ENCODE assay signal across 37 cellular contexts in the genomic region with DNA sequence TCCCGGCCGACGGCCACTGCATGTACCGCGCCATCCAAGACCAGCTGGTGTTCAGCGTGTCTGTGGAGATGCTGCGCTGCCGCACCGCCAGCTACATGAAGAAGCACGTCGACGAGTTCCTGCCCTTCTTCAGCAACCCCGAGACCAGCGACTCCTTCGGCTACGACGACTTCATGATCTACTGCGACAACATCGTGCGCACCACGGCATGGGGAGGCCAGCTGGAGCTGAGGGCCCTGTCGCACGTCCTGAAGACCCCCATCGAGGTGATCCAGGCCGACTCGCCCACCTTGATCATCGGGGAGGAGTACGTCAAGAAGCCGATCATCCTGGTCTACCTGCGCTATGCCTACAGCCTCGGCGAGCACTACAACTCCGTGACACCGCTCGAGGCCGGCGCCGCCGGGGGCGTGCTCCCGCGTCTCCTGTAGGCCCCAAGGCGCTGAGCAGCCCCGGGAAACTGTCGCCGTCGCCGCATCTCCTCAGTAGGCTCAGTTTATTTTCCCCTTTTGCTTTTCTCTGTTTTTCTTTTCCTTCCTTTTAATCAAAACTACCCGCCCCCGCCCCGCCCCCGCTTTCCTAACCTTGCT. TPM values are rescaled to one million over a fixed set of nuclear protein-coding genes. Genes with fewer than 3 reads are reported as not detected.
"Had no signal": no experiment of that assay in that cellular context is flagged by ENCODE, and none has a peak within 500 bp of the region (broad histone marks: within the 10 kb centered on the region; RNA-seq: fewer than 3 reads in every experiment).

No MANE protein-coding gene starts in this region.

- H3K27me3 Mint-ChIP-seq: activated B cell treated with CpG ODN at 0.5 μM for 24 hours; activated naive CD4-positive, alpha-beta T cell treated with anti-CD3 and anti-CD28 coated beads, Interleukin-2, amount 50 U/mL, for 24 hours; activated naive CD8-positive, alpha-beta T cell; activated naive CD8-positive, alpha-beta T cell treated with anti-CD3 and anti-CD28 coated beads, Interleukin-2, amount 10 ng/mL, durations not matched to agents 7 days and 5 days; activated naive CD8-positive, alpha-beta T cell treated with anti-CD3 and anti-CD28 coated beads, Interleukin-2, amount 50 U/mL, for 24 hours had no signal

- H3K9me3 Mint-ChIP-seq: activated B cell treated with CpG ODN at 0.5 μM for 24 hours; activated CD4-positive, alpha-beta memory T cell treated with anti-CD3 and anti-CD28 coated beads, Interleukin-2, amount 10 ng/mL, durations not matched to agents 7 days and 5 days; activated CD4-positive, alpha-beta T cell treated with anti-CD3 and anti-CD28 coated beads, Interleukin-2, amount 10 ng/mL, durations not matched to agents 7 days and 5 days; activated naive CD4-positive, alpha-beta T cell treated with anti-CD3 and anti-CD28 coated beads, Interleukin-2, amount 10 ng/mL, durations not matched to agents 7 days and 5 days; activated naive CD4-positive, alpha-beta T cell treated with anti-CD3 and anti-CD28 coated beads, Interleukin-2, amount 50 U/mL, for 24 hours; activated naive CD8-positive, alpha-beta T cell treated with anti-CD3 and anti-CD28 coated beads, Interleukin-2, amount 10 ng/mL, durations not matched to agents 7 days and 5 days; activated naive CD8-positive, alpha-beta T cell treated with anti-CD3 and anti-CD28 coated beads, Interleukin-2, amount 50 U/mL, for 24 hours; activated T-cell treated with anti-CD3 and anti-CD28 coated beads, Interleukin-2, amount 50 U/mL, for 24 hours; activated T-helper 2 cell treated with anti-CD3 and anti-CD28 coated beads, Interferon-gamma antibody, Interleukin-2, Interleukin-4, amounts not matched to agents 10 μg/mL and 5 μg/mL and 100 μg/mL, durations not matched to agents 14 hours and 24 hours and 36 hours; central memory CD8-positive, alpha-beta T cell; T-helper 1 cell treated with Interleukin-12 subunit alpha and Interleukin-12 subunit beta and Interleukin-4 antibody, amounts not matched to agents 30 μg/mL and 1 μg/mL, for 36 hours; T-helper 2 cell treated with Interferon-gamma antibody and Interleukin-4, amounts not matched to agents 5 μg/mL and 100 μg/mL, for 36 hours had no signal

- H3K27me3 ChIP-seq: ascending aorta, cardiac muscle cell had no signal

- H3K36me3 ChIP-seq: ascending aorta, cardiac muscle cell had no signal

- ATAC-seq: activated CD8-positive, alpha-beta T cell treated with anti-CD3 and anti-CD28 coated beads, Interleukin-2, amount 10 ng/mL, durations not matched to agents 7 days and 5 days; activated naive CD8-positive, alpha-beta T cell treated with anti-CD3 and anti-CD28 coated beads, Interleukin-2, amount 50 U/mL, for 24 hours had no signal

- H3K4me3 ChIP-seq: ascending aorta, cardiac muscle cell had no signal

- H3K4me1 Mint-ChIP-seq: activated B cell treated with CpG ODN at 0.5 μM for 24 hours; activated CD4-positive, alpha-beta memory T cell treated with anti-CD3 and anti-CD28 coated beads, Interleukin-2, amount 10 ng/mL, durations not matched to agents 7 days and 5 days; activated CD4-positive, alpha-beta T cell treated with anti-CD3 and anti-CD28 coated beads, Interleukin-2, amount 10 ng/mL, durations not matched to agents 7 days and 5 days; activated naive CD4-positive, alpha-beta T cell treated with anti-CD3 and anti-CD28 coated beads, Interleukin-2, amount 10 ng/mL, durations not matched to agents 7 days and 5 days; activated naive CD4-positive, alpha-beta T cell treated with anti-CD3 and anti-CD28 coated beads, Interleukin-2, amount 50 U/mL, for 24 hours; activated naive CD8-positive, alpha-beta T cell treated with anti-CD3 and anti-CD28 coated beads, Interleukin-2, amount 10 ng/mL, durations not matched to agents 7 days and 5 days; activated naive CD8-positive, alpha-beta T cell treated with anti-CD3 and anti-CD28 coated beads, Interleukin-2, amount 50 U/mL, for 24 hours; brain; central memory CD8-positive, alpha-beta T cell had no signal

- H3K4me1 ChIP-seq: ascending aorta had no signal

- H3K4me3 Mint-ChIP-seq: activated B cell treated with CpG ODN at 0.5 μM for 24 hours; activated CD4-positive, alpha-beta memory T cell treated with anti-CD3 and anti-CD28 coated beads, Interleukin-2, amount 10 ng/mL, durations not matched to agents 7 days and 5 days; activated CD4-positive, alpha-beta T cell treated with anti-CD3 and anti-CD28 coated beads, Interleukin-2, amount 10 ng/mL, durations not matched to agents 7 days and 5 days; activated CD8-positive, alpha-beta T cell treated with anti-CD3 and anti-CD28 coated beads, Interleukin-2, amount 10 ng/mL, durations not matched to agents 7 days and 5 days; activated naive CD4-positive, alpha-beta T cell treated with anti-CD3 and anti-CD28 coated beads, Interleukin-2, amount 10 ng/mL, durations not matched to agents 7 days and 5 days; activated naive CD4-positive, alpha-beta T cell treated with anti-CD3 and anti-CD28 coated beads, Interleukin-2, amount 50 U/mL, for 24 hours; activated naive CD8-positive, alpha-beta T cell; activated naive CD8-positive, alpha-beta T cell treated with anti-CD3 and anti-CD28 coated beads, Interleukin-2, amount 10 ng/mL, durations not matched to agents 7 days and 5 days; activated naive CD8-positive, alpha-beta T cell treated with anti-CD3 and anti-CD28 coated beads, Interleukin-2, amount 50 U/mL, for 24 hours; activated T-cell treated with anti-CD3 and anti-CD28 coated beads, Interleukin-2, amount 50 U/mL, for 24 hours; brain; central memory CD8-positive, alpha-beta T cell; T-helper 1 cell treated with Interleukin-12 subunit alpha and Interleukin-12 subunit beta and Interleukin-4 antibody, amounts not matched to agents 30 μg/mL and 1 μg/mL, for 36 hours; T-helper 2 cell treated with Interferon-gamma antibody and Interleukin-4, amounts not matched to agents 5 μg/mL and 100 μg/mL, for 36 hours had no signal

- H3K36me3 Mint-ChIP-seq: activated naive CD4-positive, alpha-beta T cell treated with anti-CD3 and anti-CD28 coated beads, Interleukin-2, amount 10 ng/mL, durations not matched to agents 7 days and 5 days; activated naive CD4-positive, alpha-beta T cell treated with anti-CD3 and anti-CD28 coated beads, Interleukin-2, amount 50 U/mL, for 24 hours; activated naive CD8-positive, alpha-beta T cell; activated naive CD8-positive, alpha-beta T cell treated with anti-CD3 and anti-CD28 coated beads, Interleukin-2, amount 10 ng/mL, durations not matched to agents 7 days and 5 days; brain had no signal

- H3K9me3 ChIP-seq: ascending aorta had no signal

- H3K27ac Mint-ChIP-seq: activated B cell treated with CpG ODN at 0.5 μM for 24 hours; activated CD4-positive, alpha-beta memory T cell treated with anti-CD3 and anti-CD28 coated beads, Interleukin-2, amount 10 ng/mL, durations not matched to agents 7 days and 5 days; activated CD4-positive, alpha-beta T cell treated with anti-CD3 and anti-CD28 coated beads, Interleukin-2, amount 10 ng/mL, durations not matched to agents 7 days and 5 days; activated CD8-positive, alpha-beta T cell treated with anti-CD3 and anti-CD28 coated beads, Interleukin-2, amount 10 ng/mL, durations not matched to agents 7 days and 5 days; activated naive CD4-positive, alpha-beta T cell treated with anti-CD3 and anti-CD28 coated beads, Interleukin-2, amount 10 ng/mL, durations not matched to agents 7 days and 5 days; activated naive CD4-positive, alpha-beta T cell treated with anti-CD3 and anti-CD28 coated beads, Interleukin-2, amount 50 U/mL, for 24 hours; activated naive CD8-positive, alpha-beta T cell; activated naive CD8-positive, alpha-beta T cell treated with anti-CD3 and anti-CD28 coated beads, Interleukin-2, amount 10 ng/mL, durations not matched to agents 7 days and 5 days; activated naive CD8-positive, alpha-beta T cell treated with anti-CD3 and anti-CD28 coated beads, Interleukin-2, amount 50 U/mL, for 24 hours; activated T-cell treated with anti-CD3 and anti-CD28 coated beads, Interleukin-2, amount 50 U/mL, for 24 hours; activated T-helper 2 cell treated with anti-CD3 and anti-CD28 coated beads, Interferon-gamma antibody, Interleukin-2, Interleukin-4, amounts not matched to agents 10 μg/mL and 5 μg/mL and 100 μg/mL, durations not matched to agents 14 hours and 24 hours and 36 hours; brain; T-helper 1 cell treated with Interleukin-12 subunit alpha and Interleukin-12 subunit beta and Interleukin-4 antibody, amounts not matched to agents 30 μg/mL and 1 μg/mL, for 36 hours; T-helper 2 cell treated with Interferon-gamma antibody and Interleukin-4, amounts not matched to agents 5 μg/mL and 100 μg/mL, for 36 hours had no signal

- H3K27ac ChIP-seq: ascending aorta, cardiac muscle cell, VCaP had no signal

- DNase-seq: activated B cell treated with CpG ODN at 0.5 μM for 24 hours; activated CD4-positive, alpha-beta memory T cell treated with anti-CD3 and anti-CD28 coated beads, Interleukin-2, amount 10 ng/mL, durations not matched to agents 7 days and 5 days; activated CD4-positive, alpha-beta T cell treated with anti-CD3 and anti-CD28 coated beads for 48 hours; activated CD4-positive, alpha-beta T cell treated with anti-CD3 and anti-CD28 coated beads, Interleukin-2, amount 10 ng/mL, durations not matched to agents 7 days and 5 days; activated CD4-positive, alpha-beta T cell treated with anti-CD3 and anti-CD28 coated beads, Interleukin-2, amount 50 U/mL, for 48 hours; activated CD4-positive, CD25-positive, alpha-beta regulatory T cell treated with anti-CD3 and anti-CD28 coated beads, Interleukin-2, amount 50 U/mL, for 72 hours; activated CD8-positive, alpha-beta memory T cell treated with anti-CD3 and anti-CD28 coated beads, Interleukin-2, amount 50 U/mL, for 48 hours; activated CD8-positive, alpha-beta T cell treated with anti-CD3 and anti-CD28 coated beads, Interleukin-2, amount 10 ng/mL, durations not matched to agents 7 days and 5 days; activated effector memory CD4-positive, alpha-beta T cell treated with Interleukin-2 at 50 U/mL for 16 hours; activated naive CD4-positive, alpha-beta T cell treated with anti-CD3 and anti-CD28 coated beads, Interleukin-2, amount 10 ng/mL, durations not matched to agents 7 days and 5 days; activated naive CD4-positive, alpha-beta T cell treated with Interleukin-2 at 50 U/mL for 16 hours; activated naive CD8-positive, alpha-beta T cell treated with anti-CD3 and anti-CD28 coated beads, Interleukin-2, amount 10 ng/mL, durations not matched to agents 7 days and 5 days; activated naive CD8-positive, alpha-beta T cell treated with anti-CD3 and anti-CD28 coated beads, Interleukin-2, amount 50 U/mL, for 24 hours; activated T-cell treated with anti-CD3 and anti-CD28 coated beads, Interleukin-2, amount 50 U/mL, for 24 hours; activated T-cell treated with anti-CD3 and anti-CD28 coated beads, Interleukin-2, amount 50 U/mL, for 48 hours; amygdala; anterior cingulate cortex; caudate nucleus; cerebellar nuclear complex; SW 1271; T-helper 1 cell; T-helper 2 cell; T-helper 9 cell had no signal

RNA-seq across cellular contexts. Expression of gene OTUD6A, which starts 0.8 kb away (rescaled TPM):
- total RNA-seq: activated B cell treated with CpG ODN at 0.5 μM for 24 hours; activated CD4-positive, alpha-beta memory T cell treated with anti-CD3 and anti-CD28 coated beads, Interleukin-2, amount 10 ng/mL, durations not matched to agents 7 days and 5 days; activated CD4-positive, alpha-beta T cell treated with anti-CD3 and anti-CD28 coated beads, Interleukin-2, amount 10 ng/mL, durations not matched to agents 7 days and 5 days; activated CD8-positive, alpha-beta memory T cell treated with anti-CD3 and anti-CD28 coated beads for 36 hours; activated CD8-positive, alpha-beta T cell treated with anti-CD3 and anti-CD28 coated beads, Interleukin-2, amount 10 ng/mL, durations not matched to agents 7 days and 5 days; activated naive CD8-positive, alpha-beta T cell treated with anti-CD3 and anti-CD28 coated beads, Interleukin-2, amount 10 ng/mL, durations not matched to agents 7 days and 5 days; activated T-helper 2 cell treated with anti-CD3 and anti-CD28 coated beads, Interferon-gamma antibody, Interleukin-2, Interleukin-4, amounts not matched to agents 10 μg/mL and 5 μg/mL and 100 μg/mL, durations not matched to agents 14 hours and 24 hours and 36 hours; ascending aorta; bronchial epithelial cell; cardiac muscle cell; chondrocyte had no signal
- polyA plus RNA-seq: adipose tissue, cardiac muscle cell had no signal

RNA-seq across cellular contexts. Expression of gene AWAT2, which starts 13.3 kb away (rescaled TPM):
- total RNA-seq: activated B cell treated with CpG ODN at 0.5 μM for 24 hours; activated CD4-positive, alpha-beta memory T cell treated with anti-CD3 and anti-CD28 coated beads, Interleukin-2, amount 10 ng/mL, durations not matched to agents 7 days and 5 days; activated CD4-positive, alpha-beta T cell treated with anti-CD3 and anti-CD28 coated beads, Interleukin-2, amount 10 ng/mL, durations not matched to agents 7 days and 5 days; activated CD8-positive, alpha-beta memory T cell treated with anti-CD3 and anti-CD28 coated beads for 36 hours; activated CD8-positive, alpha-beta T cell treated with anti-CD3 and anti-CD28 coated beads, Interleukin-2, amount 10 ng/mL, durations not matched to agents 7 days and 5 days; activated naive CD8-positive, alpha-beta T cell treated with anti-CD3 and anti-CD28 coated beads, Interleukin-2, amount 10 ng/mL, durations not matched to agents 7 days and 5 days; activated T-helper 2 cell treated with anti-CD3 and anti-CD28 coated beads, Interferon-gamma antibody, Interleukin-2, Interleukin-4, amounts not matched to agents 10 μg/mL and 5 μg/mL and 100 μg/mL, durations not matched to agents 14 hours and 24 hours and 36 hours; ascending aorta; bronchial epithelial cell; cardiac muscle cell; chondrocyte had no signal
- polyA plus RNA-seq: adipose tissue, cardiac muscle cell had no signal
